In the genomic region with DNA sequence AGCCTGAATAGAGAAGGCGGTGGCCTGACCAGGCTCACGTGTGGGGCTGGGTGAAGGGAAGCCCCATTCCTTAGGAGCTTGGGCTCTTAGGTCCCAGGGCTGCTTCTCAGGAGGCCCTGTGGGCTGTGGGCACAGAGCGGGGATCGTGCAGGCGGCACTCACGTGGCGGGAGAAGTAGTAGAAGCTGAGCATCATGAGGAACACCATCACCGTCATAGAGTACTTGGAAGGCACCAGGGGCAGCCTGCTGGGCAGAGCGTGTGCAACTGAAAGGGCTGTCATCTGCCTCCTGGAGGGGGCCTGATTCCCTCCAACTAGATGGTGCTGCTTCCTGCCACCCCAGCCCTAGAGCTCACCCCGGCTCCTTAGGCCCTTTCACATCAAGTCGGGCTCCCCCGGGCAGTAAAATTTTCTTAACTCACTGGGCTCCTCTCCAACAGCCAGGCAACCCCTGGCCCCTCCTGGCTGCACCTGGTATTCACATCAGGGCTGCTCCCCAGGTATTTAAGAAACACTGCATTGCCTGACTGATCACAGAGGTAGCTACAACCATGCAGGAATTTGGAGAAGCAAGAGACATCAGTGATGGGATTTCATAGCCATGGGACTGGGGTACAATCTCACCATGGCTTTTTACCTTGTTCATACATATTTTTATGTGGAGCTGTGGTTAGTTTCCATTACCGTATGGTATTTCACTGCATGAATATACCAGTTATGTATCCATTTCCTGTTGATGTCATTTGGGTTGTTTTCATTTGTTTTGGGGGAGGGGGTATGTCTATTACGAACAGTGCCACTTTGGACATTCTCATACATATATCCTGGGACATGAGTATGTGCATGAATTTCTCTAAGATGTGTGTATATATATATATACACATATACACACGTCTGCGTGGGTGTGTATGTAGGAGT, we compare ENCODE assay signal across 14 cellular contexts. TPM values are rescaled to one million over a fixed set of nuclear protein-coding genes. Genes with fewer than 3 reads are reported as not detected.
A peak's percentile ranks its signal among the peaks of the same experiment; 100 is the strongest.
DNase-seq lines count a peak whose midpoint lies in the region; ATAC-seq and TF ChIP-seq lines count a peak whose summit lies in the region.
"Had no signal": no experiment of that assay in that cellular context is flagged by ENCODE, and none has a peak within 500 bp of the region (broad histone marks: within the 10 kb centered on the region; RNA-seq: fewer than 3 reads in every experiment).

No MANE protein-coding gene starts in this region.

- no peak overlapping the region for H2BK120ac ChIP-seq in H9 (ENCODE audit: low read depth, low read length, poor library complexity, severe bottlenecking)

- no peak for ATAC-seq in CD4-positive, CD25-positive, alpha-beta regulatory T cell (ENCODE audit: low read depth in 2 of 2)
- no peak for ATAC-seq in activated naive CD8-positive, alpha-beta T cell treated with anti-CD3 and anti-CD28 coated beads, Interleukin-2, amount 10 ng/mL, durations not matched to agents 7 days and 5 days (ENCODE audit: low read depth)
- ATAC-seq in memory B cell (ENCODE audit: low read depth), result no peak

- H3K79me2 ChIP-seq in H9 (ENCODE audit: insufficient read depth, low read length), result no peaks in the 10 kb centered on the region

- H3K9me3 Mint-ChIP-seq in CD4-positive, CD25-positive, alpha-beta regulatory T cell, result no peaks in the 10 kb centered on the region
- peaks cover 0 to 3% of the 10 kb centered on the region in 2 experiments; a peak in 2 of 5 replicates for H3K9me3 Mint-ChIP-seq in H9
- H3K9me3 Mint-ChIP-seq in activated naive CD8-positive, alpha-beta T cell treated with anti-CD3 and anti-CD28 coated beads, Interleukin-2, amount 10 ng/mL, durations not matched to agents 7 days and 5 days, result no peaks in the 10 kb centered on the region
- H3K9me3 Mint-ChIP-seq in memory B cell, result no peaks in the 10 kb centered on the region
- H3K9me3 Mint-ChIP-seq in progenitor cell of endocrine pancreas (ENCODE audit: low read depth), result no peaks in the 10 kb centered on the region

- H3K9ac ChIP-seq in H9 (ENCODE audit: extremely low read depth, insufficient read length, low read length), result no peak overlapping the region

- H4K20me1 ChIP-seq in H9 (ENCODE audit: control insufficient read depth, insufficient read depth, insufficient read length), result no peaks in the 10 kb centered on the region

- peak overlapping the region; percentile 64 for H3K27ac ChIP-seq in CD4-positive, CD25-positive, alpha-beta regulatory T cell (ENCODE audit: insufficient read depth, low read length, poor library complexity, severe bottlenecking)
- H3K27ac ChIP-seq in H9 (ENCODE audit: insufficient read length, low read depth, low read length), result no peak overlapping the region
- H3K27ac ChIP-seq: HL-60 had no signal

- TF ChIP-seq CTCF in H9 (conservative IDR thresholded peaks at IDR 0.05) (peak; percentile 20; the same call in 1 of the 3 replicates), progenitor cell of endocrine pancreas (IDR thresholded peaks at IDR 0.05; ENCODE audit: unreplicated experiment) (no peak)

- H4K91ac ChIP-seq in H9 (ENCODE audit: insufficient read length, low read depth, low read length), result no peak overlapping the region

- H3K18ac ChIP-seq in H9 (ENCODE audit: insufficient read length, low read depth, low read length), result no peak overlapping the region

- H4K5ac ChIP-seq in H9 (ENCODE audit: insufficient read length, low read depth, low read length), result no peak overlapping the region

- no peaks in the 10 kb centered on the region for H3K27me3 ChIP-seq in CD4-positive, CD25-positive, alpha-beta regulatory T cell (ENCODE audit: control insufficient read depth, insufficient read depth, low read length)
- H3K27me3 ChIP-seq in H9 (ENCODE audit: insufficient read depth, low read length), result no peaks in the 10 kb centered on the region
- H3K27me3 ChIP-seq: dorsolateral prefrontal cortex had no signal

- no peak overlapping the region for H2BK15ac ChIP-seq in H9 (ENCODE audit: low read depth, low read length)

- WGBS in H9 (ENCODE audit: extremely low coverage, insufficient read length, low lambda C conversion rate), result no CpG with 5 or more reads among the region's 16 CpGs

- peak overlapping the region in 2 of 3 donors; percentile 65 to 73 for H3K27ac Mint-ChIP-seq in CD4-positive, CD25-positive, alpha-beta regulatory T cell
- peak overlapping the region; percentile 74 to 87 (median 81); a peak in 4 of 7 replicates for H3K27ac Mint-ChIP-seq in H9
- H3K27ac Mint-ChIP-seq in activated naive CD8-positive, alpha-beta T cell treated with anti-CD3 and anti-CD28 coated beads, Interleukin-2, amount 10 ng/mL, durations not matched to agents 7 days and 5 days, result peak overlapping the region; percentile 43
- peak overlapping the region; percentile 16 for H3K27ac Mint-ChIP-seq in memory B cell
- no peak overlapping the region for H3K27ac Mint-ChIP-seq in progenitor cell of endocrine pancreas

- POLR2A ChIA-PET in activated naive CD8-positive, alpha-beta T cell treated with anti-CD3 and anti-CD28 coated beads, Interleukin-2, amount 10 ng/mL, durations not matched to agents 7 days and 5 days (lab: Charles Lee), result interaction anchor here (0.7 to 1.5 kb wide), 3 partner anchors 33 to 413 kb away, joined by 3 to 5 read pairs (median 4); a partner anchor contains a TSS

- DNase-seq in CD4-positive, CD25-positive, alpha-beta regulatory T cell, result peak in 2 of 3 donors; percentile 16 to 37
- DNase-seq in H9 (peak; percentile 46), memory B cell (ENCODE audit: low spot score in 2 of 2) (no peak), progenitor cell of endocrine pancreas (ENCODE audit: low spot score, unreplicated experiment) (no peak), HT-29 (ENCODE audit: low spot score) (no peak), occipital lobe (lab: John Stamatoyannopoulos, UW) (no peak), NCI-H2227 treated with DMSO at 0.1 percent for 48 hours (lab: John Stamatoyannopoulos, UW) (no peak)
- DNase-seq in activated naive CD8-positive, alpha-beta T cell treated with anti-CD3 and anti-CD28 coated beads, Interleukin-2, amount 10 ng/mL, durations not matched to agents 7 days and 5 days, result no peak
- DNase-seq: DMS79 treated with DMSO at 0.1 percent for 48 hours; NCI-H146; SHP77; stimulated activated CD4-positive, alpha-beta T cell treated with anti-CD3 and anti-CD28 coated beads, Interleukin-4, amount 100 ng/mL, for 4 hours had no signal

- no peak overlapping the region for H3K14ac ChIP-seq in H9 (ENCODE audit: insufficient read depth, low read length)

- H3T11ph ChIP-seq in H9 (ENCODE audit: low read length), result no peak overlapping the region

- H3K56ac ChIP-seq in H9 (ENCODE audit: insufficient read length, low read depth, low read length), result no peak overlapping the region

- peaks cover 7% of the 10 kb centered on the region for H3K36me3 Mint-ChIP-seq in CD4-positive, CD25-positive, alpha-beta regulatory T cell
- H3K36me3 Mint-ChIP-seq in H9 (ENCODE audit: insufficient read depth in 1 of 3, low read depth in 3 of 3) (peaks cover 39 to 47% (median 40%) of the 10 kb centered on the region in 3 experiments), memory B cell (peaks cover 9% of the 10 kb centered on the region), progenitor cell of endocrine pancreas (ENCODE audit: insufficient read depth) (peaks cover 8% of the 10 kb centered on the region)
- peaks cover 6% of the 10 kb centered on the region for H3K36me3 Mint-ChIP-seq in activated naive CD8-positive, alpha-beta T cell treated with anti-CD3 and anti-CD28 coated beads, Interleukin-2, amount 10 ng/mL, durations not matched to agents 7 days and 5 days

- no peak overlapping the region for H2BK20ac ChIP-seq in H9 (ENCODE audit: low read depth, low read length, poor library complexity, severe bottlenecking)

- peaks cover 9 to 25% (median 17%) of the 10 kb centered on the region in 4 donors for H3K4me1 Mint-ChIP-seq in CD4-positive, CD25-positive, alpha-beta regulatory T cell
- peaks cover 44 to 45% of the 10 kb centered on the region in 2 experiments for H3K4me1 Mint-ChIP-seq in H9
- peaks cover 9% of the 10 kb centered on the region for H3K4me1 Mint-ChIP-seq in activated naive CD8-positive, alpha-beta T cell treated with anti-CD3 and anti-CD28 coated beads, Interleukin-2, amount 10 ng/mL, durations not matched to agents 7 days and 5 days
- peaks cover 9% of the 10 kb centered on the region for H3K4me1 Mint-ChIP-seq in memory B cell
- H3K4me1 Mint-ChIP-seq in progenitor cell of endocrine pancreas (ENCODE audit: low read depth), result peaks cover 2% of the 10 kb centered on the region

- H3K36me3 ChIP-seq in CD4-positive, CD25-positive, alpha-beta regulatory T cell (ENCODE audit: control insufficient read depth, insufficient read depth, low read length), result peaks cover 13% of the 10 kb centered on the region

- no peak overlapping the region for H4K8ac ChIP-seq in H9 (replicated peaks; ENCODE audit: insufficient read length, low read depth, low read length)

- peaks cover 22% of the 10 kb centered on the region for H3K4me1 ChIP-seq in CD4-positive, CD25-positive, alpha-beta regulatory T cell (ENCODE audit: control insufficient read depth, insufficient read depth, low read length, poor library complexity, severe bottlenecking)
- H3K4me1 ChIP-seq in H9 (ENCODE audit: insufficient read depth, low read length), result peaks cover 15% of the 10 kb centered on the region

- no peaks in the 10 kb centered on the region for H3K23me2 ChIP-seq in H9 (ENCODE audit: insufficient read length, low read depth, low read length, poor library complexity, severe bottlenecking)

- H3K4me3 Mint-ChIP-seq in CD4-positive, CD25-positive, alpha-beta regulatory T cell, result peak overlapping the region in 2 of 4 donors; percentile 43 to 77
- no peak overlapping the region for H3K4me3 Mint-ChIP-seq in H9
- no peak overlapping the region for H3K4me3 Mint-ChIP-seq in activated naive CD8-positive, alpha-beta T cell treated with anti-CD3 and anti-CD28 coated beads, Interleukin-2, amount 10 ng/mL, durations not matched to agents 7 days and 5 days
- H3K4me3 Mint-ChIP-seq in memory B cell, result no peak overlapping the region
- H3K4me3 Mint-ChIP-seq in progenitor cell of endocrine pancreas (ENCODE audit: low read depth), result no peak overlapping the region

- H3K9me3 ChIP-seq in CD4-positive, CD25-positive, alpha-beta regulatory T cell (ENCODE audit: control insufficient read depth in 2 of 2, low read length in 2 of 2), result no peaks in the 10 kb centered on the region
- no peaks in the 10 kb centered on the region for H3K9me3 ChIP-seq in H9 (ENCODE audit: control insufficient read depth, low read depth, low read length)

- H3K4me3 ChIP-seq in CD4-positive, CD25-positive, alpha-beta regulatory T cell (ENCODE audit: low read depth, low read length), result peak overlapping the region; percentile 38
- H3K4me3 ChIP-seq: dorsolateral prefrontal cortex had no signal

- H3K4me2 ChIP-seq in H9 (ENCODE audit: insufficient read depth, insufficient read length, low read length), result no peak overlapping the region

- H2AFZ ChIP-seq in H9 (ENCODE audit: low read length), result no peak overlapping the region

- H3K27me3 Mint-ChIP-seq in CD4-positive, CD25-positive, alpha-beta regulatory T cell, result no peaks in the 10 kb centered on the region
- H3K27me3 Mint-ChIP-seq in H9 (ENCODE audit: low read depth), result no peaks in the 10 kb centered on the region; the same call in none of the 2 replicates
- no peaks in the 10 kb centered on the region for H3K27me3 Mint-ChIP-seq in activated naive CD8-positive, alpha-beta T cell treated with anti-CD3 and anti-CD28 coated beads, Interleukin-2, amount 10 ng/mL, durations not matched to agents 7 days and 5 days
- no peaks in the 10 kb centered on the region for H3K27me3 Mint-ChIP-seq in memory B cell
- no peaks in the 10 kb centered on the region for H3K27me3 Mint-ChIP-seq in progenitor cell of endocrine pancreas

- H2AK5ac ChIP-seq in H9 (ENCODE audit: insufficient read length, low read length), result no peak overlapping the region

- no peaks in the 10 kb centered on the region for H3K79me1 ChIP-seq in H9 (ENCODE audit: insufficient read depth, low read depth, low read length, poor library complexity, severe bottlenecking)

- no peak overlapping the region for H2BK5ac ChIP-seq in H9 (ENCODE audit: insufficient read length, low read length)

- no peak overlapping the region for H2BK12ac ChIP-seq in H9 (ENCODE audit: insufficient read length, low read depth, low read length)

- H3K4ac ChIP-seq in H9 (ENCODE audit: low read depth, low read length), result no peak overlapping the region

- H3K23ac ChIP-seq in H9 (ENCODE audit: insufficient read length, low read depth, low read length), result no peak overlapping the region

RNA-seq across cellular contexts. Expression of a gene that starts 32.9 kb away (rescaled TPM):
- 9.2 TPM for total RNA-seq in CD4-positive, CD25-positive, alpha-beta regulatory T cell
- 1 to 10 TPM; 1.2 to 6.4 (median 3.2) TPM for polyA plus RNA-seq in CD4-positive, CD25-positive, alpha-beta regulatory T cell
- 47.3 and 49.5 TPM in 2 replicates for total RNA-seq in H9 (2021)
- total RNA-seq in activated naive CD8-positive, alpha-beta T cell treated with anti-CD3 and anti-CD28 coated beads, Interleukin-2, amount 10 ng/mL, durations not matched to agents 7 days and 5 days, result 10 to 100 TPM; 38.8 to 39.0 TPM
- 28.8 and 30.6 TPM in 2 replicates for total RNA-seq in progenitor cell of endocrine pancreas
- total RNA-seq in HT-29 (2014; rRNA removed; shearing (Covaris generic)), result 24.2 and 30.8 TPM in 2 replicates
- 9.7 TPM for total RNA-seq in occipital lobe

RNA-seq across cellular contexts. Expression of a gene that starts 33.0 kb away (rescaled TPM):
- total RNA-seq in CD4-positive, CD25-positive, alpha-beta regulatory T cell, result 16.9 TPM
- 10 to 100 TPM; 50.5 to 83.0 (median 55.6) TPM for polyA plus RNA-seq in CD4-positive, CD25-positive, alpha-beta regulatory T cell
- total RNA-seq in H9 (2021) (43.7 and 44.3 TPM in 2 replicates), progenitor cell of endocrine pancreas (21.3 and 26.2 TPM in 2 replicates), occipital lobe (31.5 TPM)
- total RNA-seq in activated naive CD8-positive, alpha-beta T cell treated with anti-CD3 and anti-CD28 coated beads, Interleukin-2, amount 10 ng/mL, durations not matched to agents 7 days and 5 days, result 10 to 100 TPM; 17.3 to 19.8 TPM
- 57.9 and 58.1 TPM in 2 replicates for total RNA-seq in HT-29 (2014; rRNA removed; shearing (Covaris generic))

Comparison
In these comparisons a context has a peak if more than half of its experiments do, and no peak if none do; other contexts are left out.
1. DNase-seq: peak in CD4-positive, CD25-positive, alpha-beta regulatory T cell (2 of 3) and H9 (single experiment); none in activated naive CD8-positive, alpha-beta T cell treated with anti-CD3 and anti-CD28 coated beads, Interleukin-2, amount 10 ng/mL, durations not matched to agents 7 days and 5 days (single experiment), memory B cell (0 of 2), progenitor cell of endocrine pancreas (single experiment), HT-29 (single experiment), occipital lobe (single experiment) and NCI-H2227 treated with DMSO at 0.1 percent for 48 hours (single experiment).